8 cellular contexts compared by ENCODE assay signal in genomic region chr16:50516890-50517289, GRCh38. TPM values are rescaled to one million over a fixed set of nuclear protein-coding genes. Genes with fewer than 3 reads are reported as not detected.
"Had no signal": no experiment of that assay in that cellular context is flagged by ENCODE, and none has a peak within 500 bp of the region (broad histone marks: within the 10 kb centered on the region; RNA-seq: fewer than 3 reads in every experiment).

No MANE protein-coding gene starts in this region.

- H3K4me3 ChIP-seq: K562 had no signal

- H3K4me2 ChIP-seq: KMS-11 had no signal

- DNase-seq: IMR-90, KBM-7, KG1 had no signal

- ATAC-seq: K562 had no signal

- H3K27ac ChIP-seq: HL-60, KMS-11 had no signal

- FAIRE-seq: HTR-8/SVneo, K562 had no signal

- H3K9ac ChIP-seq: KMS-11 had no signal

RNA-seq across cellular contexts. Expression of gene NKD1, which starts 31.3 kb away (rescaled TPM):
- total RNA-seq: IMR-90 had no signal
- polyA plus RNA-seq: IgD-negative memory B cell, IMR-90 had no signal
